In the genomic region with DNA sequence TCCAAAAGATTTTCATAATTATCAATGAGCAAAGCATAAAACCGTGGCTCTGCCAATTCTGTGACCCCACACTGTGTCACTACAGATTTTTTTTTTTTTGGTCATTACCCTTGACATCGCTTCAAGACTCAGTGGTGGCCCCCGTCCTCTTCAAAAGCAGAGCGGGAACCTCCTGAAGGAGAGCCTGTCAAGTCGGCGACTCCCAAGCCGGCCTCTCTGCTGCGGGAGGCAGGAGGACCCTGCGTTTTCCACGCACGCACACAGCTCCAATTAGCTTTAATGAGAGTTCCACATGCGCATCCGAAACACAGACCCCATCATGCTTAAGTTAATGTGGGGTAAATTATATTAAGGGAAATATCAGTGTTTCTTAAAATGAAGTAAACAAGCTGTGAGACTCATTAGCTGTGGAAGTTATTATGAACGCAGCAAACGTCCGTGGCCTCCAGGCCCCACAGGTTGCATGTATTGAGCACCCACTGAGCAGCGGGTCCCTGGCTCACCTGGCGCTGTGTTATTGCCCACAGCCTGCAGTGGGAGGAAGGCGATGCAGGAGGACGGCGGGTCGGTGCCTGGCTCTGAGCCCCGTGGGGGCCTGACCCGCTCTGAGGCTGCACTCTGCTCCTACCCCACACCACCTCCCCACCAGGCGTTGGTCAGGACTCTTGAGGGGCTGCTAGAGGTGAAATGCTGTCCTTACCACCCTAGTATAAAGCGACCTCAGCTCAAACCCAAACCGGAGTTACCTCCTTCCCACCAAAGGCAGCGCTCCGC, we compare ENCODE assay signal across 20 cellular contexts.
DNase-seq lines count a peak whose midpoint lies in the region; ATAC-seq and TF ChIP-seq lines count a peak whose summit lies in the region.
"Had no signal": no experiment of that assay in that cellular context is flagged by ENCODE, and none has a peak within 500 bp of the region (broad histone marks: within the 10 kb centered on the region; RNA-seq: fewer than 3 reads in every experiment).

No MANE protein-coding gene starts in this region.

- no peak overlapping the region for H3K4me3 ChIP-seq in spleen
- H3K4me3 ChIP-seq: BLaER1, HAP-1 had no signal

- no peaks in the 10 kb centered on the region for H3K36me3 Mint-ChIP-seq in chondrocyte (ENCODE audit: low read depth)
- H3K36me3 Mint-ChIP-seq: CD4-positive, CD25-positive, alpha-beta regulatory T cell; CD8-positive, alpha-beta T cell had no signal

- H3K9me3 Mint-ChIP-seq in chondrocyte (ENCODE audit: low read depth), result peaks cover 16% of the 10 kb centered on the region
- H3K9me3 Mint-ChIP-seq: CD8-positive, alpha-beta T cell had no signal

- DNase-seq in activated effector memory CD4-positive, alpha-beta T cell treated with anti-CD3 and anti-CD28 coated beads, Interleukin-2, amount 50 U/mL, for 16 hours, result peak; percentile 30
- no peak for DNase-seq in activated effector memory CD4-positive, alpha-beta T cell treated with Interleukin-2 at 50 U/mL for 16 hours
- DNase-seq in chondrocyte (ENCODE audit: low spot score), result peak; percentile 90
- peak; percentile 76 for DNase-seq in posterior vena cava (ENCODE audit: low spot score)
- peak; percentile 61 for DNase-seq in spleen
- DNase-seq in NCI-H446 (lab: John Stamatoyannopoulos, UW), result no peak
- DNase-seq in stimulated activated naive CD4-positive, alpha-beta T cell (lab: John Stamatoyannopoulos, UW), result no peak
- DNase-seq: Caco-2; CD4-positive, CD25-positive, alpha-beta regulatory T cell; CD8-positive, alpha-beta T cell; DMS153; DND-41; GOT3; HFFc6 had no signal

- TF ChIP-seq POLR2A in spleen (IDR thresholded peaks at IDR 0.05), result no peak

- no peak overlapping the region for H3K27ac ChIP-seq in spleen
- H3K27ac ChIP-seq: 22Rv1, BLaER1, C4-2B had no signal

- WGBS in spleen, 5 donors, result 78 to 88% (median 83%) methylated on average over 25 to 29 of the region's 29 CpGs

- H3K27me3 ChIP-seq in spleen (replicated peaks in 1 of 7), result no peaks in the 10 kb centered on the region
- H3K27me3 ChIP-seq: BLaER1 had no signal

- H3K4me1 Mint-ChIP-seq in chondrocyte (ENCODE audit: low read depth), result no peaks in the 10 kb centered on the region
- H3K4me1 Mint-ChIP-seq: B cell; CD4-positive, CD25-positive, alpha-beta regulatory T cell had no signal

- no peaks in the 10 kb centered on the region for H3K27me3 Mint-ChIP-seq in chondrocyte (ENCODE audit: low read depth)
- H3K27me3 Mint-ChIP-seq: B cell; CD4-positive, CD25-positive, alpha-beta regulatory T cell had no signal

- H3K9me3 ChIP-seq in spleen, result peaks cover 0 to 9% (median 0%) of the 10 kb centered on the region in 8 donors
- H3K9me3 ChIP-seq: Caco-2, HAP-1 had no signal

- no peaks in the 10 kb centered on the region for H3K36me3 ChIP-seq in spleen
- H3K36me3 ChIP-seq: BLaER1, HAP-1 had no signal

- no peaks in the 10 kb centered on the region for H3K4me1 ChIP-seq in spleen
- H3K4me1 ChIP-seq: BLaER1, Caco-2, HAP-1 had no signal

- no peak overlapping the region for H3K4me3 Mint-ChIP-seq in chondrocyte (ENCODE audit: unreplicated experiment)
- H3K4me3 Mint-ChIP-seq: B cell; CD4-positive, CD25-positive, alpha-beta regulatory T cell; CD8-positive, alpha-beta T cell; HFFc6 had no signal

- no peak for TF ChIP-seq CTCF in chondrocyte (IDR thresholded peaks at IDR 0.05)
- TF ChIP-seq CTCF in spleen (IDR thresholded peaks at IDR 0.05 in 8 of 11, conservative IDR thresholded peaks at IDR 0.05 in 3 of 11), result no peak

- H3K27ac Mint-ChIP-seq in chondrocyte (ENCODE audit: unreplicated experiment), result no peak overlapping the region
- H3K27ac Mint-ChIP-seq: B cell; CD4-positive, CD25-positive, alpha-beta regulatory T cell; CD8-positive, alpha-beta T cell; HFFc6 had no signal

- intact Hi-C loops in posterior vena cava (cut with DNase I) (no loop called here), spleen (cut with DNase I; ENCODE audit: low total_unique reads) (no loop called here)

- ATAC-seq in GM18858 (IDR thresholded peaks at IDR 0.05; ENCODE audit: unreplicated experiment), result no peak
- ATAC-seq: CD8-positive, alpha-beta T cell had no signal

Comparison
In these comparisons a context has a peak if more than half of its experiments do, and no peak if none do; other contexts are left out.
1. DNase-seq: peak in activated effector memory CD4-positive, alpha-beta T cell treated with anti-CD3 and anti-CD28 coated beads, Interleukin-2, amount 50 U/mL, for 16 hours (single experiment), chondrocyte (single experiment), posterior vena cava (single experiment) and spleen (single experiment); none in activated effector memory CD4-positive, alpha-beta T cell treated with Interleukin-2 at 50 U/mL for 16 hours (single experiment), NCI-H446 (0 of 2) and stimulated activated naive CD4-positive, alpha-beta T cell (0 of 6).